ENCODE assay signal across 12 cellular contexts in the genomic region with DNA sequence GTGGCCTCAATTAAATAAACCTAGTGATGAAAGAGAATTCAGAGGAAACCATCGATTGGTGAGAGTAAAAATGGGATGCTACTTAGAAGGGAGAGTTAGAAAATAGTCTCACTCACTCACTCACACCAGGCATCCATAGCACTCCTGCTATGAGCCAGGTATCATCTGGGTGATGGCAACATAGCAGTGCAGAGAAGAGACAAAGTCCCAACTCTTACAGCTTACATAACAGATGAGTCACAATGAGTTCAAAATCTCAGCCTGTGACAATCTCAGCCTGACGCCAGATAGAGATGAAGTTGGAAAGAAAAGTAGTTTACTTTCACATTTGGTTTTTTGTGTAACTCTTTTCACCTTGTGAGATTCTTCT. TPM values are rescaled to one million over a fixed set of nuclear protein-coding genes. Genes with fewer than 3 reads are reported as not detected.
A peak's percentile ranks its signal among the peaks of the same experiment; 100 is the strongest.
DNase-seq lines count a peak whose midpoint lies in the region; ATAC-seq and TF ChIP-seq lines count a peak whose summit lies in the region.
"Had no signal": no experiment of that assay in that cellular context is flagged by ENCODE, and none has a peak within 500 bp of the region (broad histone marks: within the 10 kb centered on the region; RNA-seq: fewer than 3 reads in every experiment).

No MANE protein-coding gene starts in this region.

- H3K36me3 ChIP-seq in Caco-2 (ENCODE audit: control insufficient read depth, insufficient read depth, low read length), result no peaks in the 10 kb centered on the region
- H3K36me3 ChIP-seq in effector memory CD4-positive, alpha-beta T cell (ENCODE audit: control insufficient read depth, insufficient read depth, low read length), result no peaks in the 10 kb centered on the region
- H3K36me3 ChIP-seq: tibial artery had no signal

- TF ChIP-seq CTCF in Caco-2 (IDR thresholded peaks at IDR 0.05; ENCODE audit: insufficient read depth in 1 of 2, low read depth in 1 of 2, low read length in 1 of 2, severe bottlenecking in 1 of 2, unreplicated experiment in 1 of 2) (no peak), NB4 (IDR thresholded peaks at IDR 0.05; ENCODE audit: low read depth, low read length) (no peak), fibroblast of mammary gland (conservative IDR thresholded peaks at IDR 0.05; ENCODE audit: control insufficient read depth, insufficient read depth, low read depth, low read length) (no peak), osteocyte (IDR thresholded peaks at IDR 0.05) (no peak)

- no peaks in the 10 kb centered on the region for H3K9me3 ChIP-seq in Caco-2
- H3K9me3 ChIP-seq in effector memory CD4-positive, alpha-beta T cell (ENCODE audit: control insufficient read depth, low read length), result no peaks in the 10 kb centered on the region
- H3K9me3 ChIP-seq: MG63, tibial artery had no signal

- intact Hi-C loops in Caco-2 (cut with micrococcal nuclease; ENCODE audit: unreplicated experiment), result loop anchor here (2.0 to 5.0 kb wide), 3 partner anchors 30 to 274 kb away; a partner anchor contains a TSS

- no peaks in the 10 kb centered on the region for H3K27me3 ChIP-seq in Caco-2 (replicated peaks; ENCODE audit: control insufficient read depth, insufficient read depth, low read length)
- H3K27me3 ChIP-seq in effector memory CD4-positive, alpha-beta T cell (replicated peaks; ENCODE audit: control insufficient read depth, insufficient read depth, low read length, poor library complexity, severe bottlenecking), result no peaks in the 10 kb centered on the region
- H3K27me3 ChIP-seq: MG63, tibial artery had no signal

- ATAC-seq in activated CD8-positive, alpha-beta memory T cell treated with anti-CD3 and anti-CD28 coated beads, Interleukin-2, amount 10 ng/mL, durations not matched to agents 7 days and 5 days, result no peak
- ATAC-seq in HG02623 (IDR thresholded peaks at IDR 0.05; ENCODE audit: unreplicated experiment), result no peak

- peak; percentile 63 to 70 for DNase-seq in Caco-2
- peak; percentile 35 for DNase-seq in NB4 (ENCODE audit: low read depth)
- DNase-seq in fibroblast of mammary gland (ENCODE audit: low read depth), result peak; percentile 68
- no peak for DNase-seq in osteocyte (ENCODE audit: extremely low spot score, unreplicated experiment)
- no peak for DNase-seq in activated CD8-positive, alpha-beta memory T cell treated with anti-CD3 and anti-CD28 coated beads, Interleukin-2, amount 10 ng/mL, durations not matched to agents 7 days and 5 days
- DNase-seq in effector memory CD4-positive, alpha-beta T cell, result no peak
- no peak for DNase-seq in NCI-H146 (lab: John Stamatoyannopoulos, UW)
- DNase-seq: nephron progenitor cell had no signal

- BruUV-seq in Caco-2 (replicated peaks; lab: Mats Ljungman, UMichigan), result no TSS peak

- H3K4me3 ChIP-seq in Caco-2 (ENCODE audit: low read depth, low read length) (no peak overlapping the region), NB4 (ENCODE audit: low read depth, low read length) (no peak overlapping the region), fibroblast of mammary gland (ENCODE audit: control insufficient read depth, low read depth, low read length) (no peak overlapping the region)
- no peak overlapping the region for H3K4me3 ChIP-seq in effector memory CD4-positive, alpha-beta T cell (ENCODE audit: insufficient read depth, low read depth, low read length, poor library complexity, severe bottlenecking)
- H3K4me3 ChIP-seq: MG63, tibial artery had no signal

- H3K4me1 ChIP-seq in Caco-2, result peaks cover 35% of the 10 kb centered on the region
- no peaks in the 10 kb centered on the region for H3K4me1 ChIP-seq in effector memory CD4-positive, alpha-beta T cell (ENCODE audit: control insufficient read depth, insufficient read depth, low read length, poor library complexity, severe bottlenecking)

- peaks cover 21% of the 10 kb centered on the region for H3K4me1 Mint-ChIP-seq in Caco-2 (ENCODE audit: low read depth, unreplicated experiment)
- H3K4me1 Mint-ChIP-seq in osteocyte (ENCODE audit: unreplicated experiment), result peaks cover 53% of the 10 kb centered on the region
- peaks cover 7% of the 10 kb centered on the region for H3K4me1 Mint-ChIP-seq in activated CD8-positive, alpha-beta memory T cell treated with anti-CD3 and anti-CD28 coated beads, Interleukin-2, amount 10 ng/mL, durations not matched to agents 7 days and 5 days

- CTCF ChIA-PET in Caco-2 (lab: Charles Lee), result no interaction called here
- CTCF ChIA-PET in activated CD8-positive, alpha-beta memory T cell treated with anti-CD3 and anti-CD28 coated beads, Interleukin-2, amount 10 ng/mL, durations not matched to agents 7 days and 5 days (lab: Charles Lee), result no interaction called here

- no peak for TF ChIP-seq POLR2A in NB4 (IDR thresholded peaks at IDR 0.05; ENCODE audit: extremely low read depth, insufficient read length)

- POLR2A ChIA-PET in Caco-2 (lab: Charles Lee), result no interaction called here

- H3K36me3 Mint-ChIP-seq in Caco-2 (ENCODE audit: insufficient read depth, unreplicated experiment), result peaks cover 5% of the 10 kb centered on the region
- H3K36me3 Mint-ChIP-seq in osteocyte (ENCODE audit: unreplicated experiment), result peaks cover 9% of the 10 kb centered on the region
- no peaks in the 10 kb centered on the region for H3K36me3 Mint-ChIP-seq in activated CD8-positive, alpha-beta memory T cell treated with anti-CD3 and anti-CD28 coated beads, Interleukin-2, amount 10 ng/mL, durations not matched to agents 7 days and 5 days

- H3K4me3 Mint-ChIP-seq in Caco-2 (ENCODE audit: unreplicated experiment), result peak overlapping the region; percentile 52
- H3K4me3 Mint-ChIP-seq in osteocyte (ENCODE audit: unreplicated experiment), result no peak overlapping the region
- H3K4me3 Mint-ChIP-seq in activated CD8-positive, alpha-beta memory T cell treated with anti-CD3 and anti-CD28 coated beads, Interleukin-2, amount 10 ng/mL, durations not matched to agents 7 days and 5 days, result no peak overlapping the region
- H3K4me3 Mint-ChIP-seq: nephron progenitor cell had no signal

- H3K9me3 Mint-ChIP-seq in Caco-2 (ENCODE audit: unreplicated experiment) (no peaks in the 10 kb centered on the region), osteocyte (ENCODE audit: unreplicated experiment) (no peaks in the 10 kb centered on the region)
- no peaks in the 10 kb centered on the region for H3K9me3 Mint-ChIP-seq in activated CD8-positive, alpha-beta memory T cell treated with anti-CD3 and anti-CD28 coated beads, Interleukin-2, amount 10 ng/mL, durations not matched to agents 7 days and 5 days (ENCODE audit: low read depth)
- H3K9me3 Mint-ChIP-seq: activated T-cell treated with anti-CD3 and anti-CD28 coated beads, Interleukin-2, amount 50 U/mL, for 72 hours; nephron progenitor cell had no signal

- no peak overlapping the region for H3K27ac ChIP-seq in effector memory CD4-positive, alpha-beta T cell (ENCODE audit: insufficient read depth, low read length, poor library complexity, severe bottlenecking)
- H3K27ac ChIP-seq: tibial artery had no signal

- H3K27me3 Mint-ChIP-seq in Caco-2 (ENCODE audit: insufficient read depth, unreplicated experiment) (no peaks in the 10 kb centered on the region), osteocyte (ENCODE audit: unreplicated experiment) (no peaks in the 10 kb centered on the region)
- peaks cover 8% of the 10 kb centered on the region for H3K27me3 Mint-ChIP-seq in activated CD8-positive, alpha-beta memory T cell treated with anti-CD3 and anti-CD28 coated beads, Interleukin-2, amount 10 ng/mL, durations not matched to agents 7 days and 5 days

- H3K27ac Mint-ChIP-seq in Caco-2 (ENCODE audit: unreplicated experiment) (peak overlapping the region; percentile 96), osteocyte (ENCODE audit: unreplicated experiment) (peak overlapping the region; percentile 82)
- no peak overlapping the region for H3K27ac Mint-ChIP-seq in activated CD8-positive, alpha-beta memory T cell treated with anti-CD3 and anti-CD28 coated beads, Interleukin-2, amount 10 ng/mL, durations not matched to agents 7 days and 5 days
- H3K27ac Mint-ChIP-seq: activated T-cell treated with anti-CD3 and anti-CD28 coated beads, Interleukin-2, amount 50 U/mL, for 72 hours had no signal

RNA-seq across cellular contexts. Expression of a gene that starts 55.4 kb away (rescaled TPM):
- 63.1 and 65.4 TPM in 2 replicates for total RNA-seq in Caco-2 (2022)
- total RNA-seq in osteocyte, result 36.5 and 39.7 TPM in 2 replicates
- 10 to 100 TPM; 48.3 to 50.0 TPM for total RNA-seq in activated CD8-positive, alpha-beta memory T cell treated with anti-CD3 and anti-CD28 coated beads, Interleukin-2, amount 10 ng/mL, durations not matched to agents 7 days and 5 days

Comparison
In these comparisons a context has a peak if more than half of its experiments do, and no peak if none do; other contexts are left out.
1. DNase-seq: peak in Caco-2 (2 of 2), NB4 (single experiment) and fibroblast of mammary gland (single experiment); none in osteocyte (single experiment), activated CD8-positive, alpha-beta memory T cell treated with anti-CD3 and anti-CD28 coated beads, Interleukin-2, amount 10 ng/mL, durations not matched to agents 7 days and 5 days (single experiment), effector memory CD4-positive, alpha-beta T cell (0 of 3) and NCI-H146 (single experiment).